Comparison of ENCODE assay signal across 11 cellular contexts in genomic region chr9:88524911-88525310, GRCh38. TPM values are rescaled to one million over a fixed set of nuclear protein-coding genes. Genes with fewer than 3 reads are reported as not detected.
"Had no signal": no experiment of that assay in that cellular context is flagged by ENCODE, and none has a peak within 500 bp of the region (broad histone marks: within the 10 kb centered on the region; RNA-seq: fewer than 3 reads in every experiment).

No MANE protein-coding gene starts in this region.

- H3K9ac ChIP-seq: GM23248 had no signal

- H3K27ac ChIP-seq: GM23248, HL-60 had no signal

- DNase-seq: GM23248, GOT3, H7, HFFc6, KG1 had no signal

- H3K4me3 ChIP-seq: GM23248, HAP-1, K562 had no signal

- H2AFZ ChIP-seq: GM23248 had no signal

- H3K9me3 Mint-ChIP-seq: HFFc6 had no signal

- H3K27ac Mint-ChIP-seq: HFFc6 had no signal

- H3K9me3 ChIP-seq: HAP-1 had no signal

- H3K36me3 ChIP-seq: HAP-1 had no signal

- H3K4me1 ChIP-seq: HAP-1 had no signal

- H3K4me3 Mint-ChIP-seq: HFFc6 had no signal

- ATAC-seq: HCT116, HepG2, K562 had no signal

RNA-seq across cellular contexts. Expression of gene NXNL2, which starts 10.1 kb away (rescaled TPM):
- total RNA-seq: H4, HepG2, K562 had no signal
- polyA plus RNA-seq: HepG2 had no signal
